In genomic region chr9:127637322-127637847, GRCh38 we compare ENCODE assay signal across 1 cellular context.
TF ChIP-seq lines count a peak whose summit lies in the region.

No MANE protein-coding gene starts in this region.

TF ChIP-seq in HEK293, 187 proteins besides CTCF, POLR2A, EP300 and RAD21 (continued from another document):
- TF ChIP-seq PRDM2 (tag by site-specific recombination; IDR thresholded peaks at IDR 0.05; ENCODE audit: borderline replicate concordance), result no peak
- TF ChIP-seq ZEB2 (tag by site-specific recombination; IDR thresholded peaks at IDR 0.05), result 0 out of 2 replicates have a peak, but pooled peaks have one; percentile 26
- no peak for TF ChIP-seq KLF1 (tag by site-specific recombination; IDR thresholded peaks at IDR 0.05)
